Comparison of ENCODE assay signal across 3 cellular contexts in the genomic region with DNA sequence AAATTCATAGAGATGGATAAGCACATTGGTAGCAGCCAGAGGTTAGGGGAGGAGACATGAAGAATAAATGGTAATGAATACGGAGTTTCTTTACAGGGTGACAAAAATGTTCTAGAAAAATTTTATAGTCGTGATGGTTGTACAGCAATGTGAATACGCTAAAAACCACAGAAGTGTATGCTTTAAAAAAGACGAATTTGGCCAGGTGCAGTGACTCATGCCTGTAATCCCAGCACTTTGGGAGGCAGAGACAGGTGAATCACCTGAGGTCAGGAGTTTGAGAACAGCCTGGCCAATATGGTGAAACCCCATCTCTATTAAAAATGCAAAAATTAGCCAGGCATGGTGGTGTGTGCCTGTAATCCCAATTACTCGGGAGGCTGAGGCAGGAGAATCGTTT. TPM values are rescaled to one million over a fixed set of nuclear protein-coding genes. Genes with fewer than 3 reads are reported as not detected.
"Had no signal": no experiment of that assay in that cellular context is flagged by ENCODE, and none has a peak within 500 bp of the region (broad histone marks: within the 10 kb centered on the region; RNA-seq: fewer than 3 reads in every experiment).

No MANE protein-coding gene starts in this region.

RNA-seq across cellular contexts. Expression of a gene that starts 44.8 kb away (rescaled TPM):
- total RNA-seq: activated CD4-positive, alpha-beta T cell treated with anti-CD3 and anti-CD28 coated beads, Interleukin-2, amount 10 ng/mL, durations not matched to agents 24 days and 14 days; activated CD8-positive, alpha-beta memory T cell treated with anti-CD3 and anti-CD28 coated beads for 36 hours; activated T-helper 1 cell treated with anti-CD3 and anti-CD28 coated beads, Interleukin-12 subunit alpha, Interleukin-12 subunit beta, Interleukin-2, Interleukin-4 antibody, amounts not matched to agents 30 ng/mL and 10 ng/mL and 1 ng/mL, durations not matched to agents 14 hours and 24 hours and 36 hours had no signal
